Comparison of ENCODE assay signal across 12 cellular contexts in genomic region chr15:77032052-77032646, GRCh38. TPM values are rescaled to one million over a fixed set of nuclear protein-coding genes. Genes with fewer than 3 reads are reported as not detected.
DNase-seq lines count a peak whose midpoint lies in the region; ATAC-seq and TF ChIP-seq lines count a peak whose summit lies in the region.
"Had no signal": no experiment of that assay in that cellular context is flagged by ENCODE, and none has a peak within 500 bp of the region (broad histone marks: within the 10 kb centered on the region; RNA-seq: fewer than 3 reads in every experiment).

No MANE protein-coding gene starts in this region.

- POLR2A ChIA-PET in activated CD4-positive, alpha-beta T cell treated with anti-CD3 and anti-CD28 coated beads for 36 hours (lab: Charles Lee): no interaction called here
- POLR2A ChIA-PET in activated CD4-positive, alpha-beta T cell treated with anti-CD3 and anti-CD28 coated beads, Interleukin-2, amount 10 ng/mL, durations not matched to agents 7 days and 5 days (lab: Charles Lee): no interaction called here
- POLR2A ChIA-PET in activated CD8-positive, alpha-beta T cell treated with anti-CD3 and anti-CD28 coated beads, Interleukin-2, amount 10 ng/mL, durations not matched to agents 7 days and 5 days (lab: Charles Lee): interaction anchor here (1.0 to 2.2 kb wide), 3 partner anchors 10 to 37 kb away, joined by 3 to 8 read pairs (median 4); partner anchors contain the start of gene PSTPIP1

- peaks cover 38% of the 10 kb centered on the region for H3K36me3 Mint-ChIP-seq in activated CD4-positive, alpha-beta T cell treated with anti-CD3 and anti-CD28 coated beads for 36 hours (ENCODE audit: low read depth)
- peaks cover 69% of the 10 kb centered on the region for H3K36me3 Mint-ChIP-seq in activated CD4-positive, alpha-beta T cell treated with anti-CD3 and anti-CD28 coated beads, Interleukin-2, amount 10 ng/mL, durations not matched to agents 7 days and 5 days (ENCODE audit: low read depth)
- peaks cover 81% of the 10 kb centered on the region for H3K36me3 Mint-ChIP-seq in activated CD8-positive, alpha-beta T cell treated with anti-CD3 and anti-CD28 coated beads, Interleukin-2, amount 10 ng/mL, durations not matched to agents 7 days and 5 days (ENCODE audit: low read depth)
- H3K36me3 Mint-ChIP-seq in stimulated activated effector memory CD8-positive, alpha-beta T cell treated with anti-CD3 and anti-CD28 coated beads, Interleukin-12 subunit alpha, Interleukin-12 subunit beta, amount 100 ng/mL, for 72 hours: peaks cover 100% of the 10 kb centered on the region

- TF ChIP-seq CTCF in left lung (IDR thresholded peaks at IDR 0.05): no peak

- H3K4me3 ChIP-seq in left lung: no peak overlapping the region

- peaks cover 0 to 98% of the 10 kb centered on the region in 2 donors for H3K36me3 ChIP-seq in left lung

- no peak overlapping the region for H3K4me3 Mint-ChIP-seq in activated CD4-positive, alpha-beta T cell treated with anti-CD3 and anti-CD28 coated beads for 36 hours
- no peak overlapping the region for H3K4me3 Mint-ChIP-seq in activated CD4-positive, alpha-beta T cell treated with anti-CD3 and anti-CD28 coated beads, Interleukin-2, amount 10 ng/mL, durations not matched to agents 7 days and 5 days
- no peak overlapping the region for H3K4me3 Mint-ChIP-seq in activated CD8-positive, alpha-beta T cell treated with anti-CD3 and anti-CD28 coated beads, Interleukin-2, amount 10 ng/mL, durations not matched to agents 7 days and 5 days
- no peak overlapping the region for H3K4me3 Mint-ChIP-seq in stimulated activated effector memory CD8-positive, alpha-beta T cell treated with anti-CD3 and anti-CD28 coated beads, Interleukin-12 subunit alpha, Interleukin-12 subunit beta, amount 100 ng/mL, for 72 hours
- H3K4me3 Mint-ChIP-seq: IgD-negative memory B cell had no signal

- H3K4me1 ChIP-seq in left lung: peaks cover 0 to 6% of the 10 kb centered on the region in 2 donors

- H3K27me3 Mint-ChIP-seq in activated CD4-positive, alpha-beta T cell treated with anti-CD3 and anti-CD28 coated beads for 36 hours: no peaks in the 10 kb centered on the region
- H3K27me3 Mint-ChIP-seq in activated CD4-positive, alpha-beta T cell treated with anti-CD3 and anti-CD28 coated beads, Interleukin-2, amount 10 ng/mL, durations not matched to agents 7 days and 5 days: no peaks in the 10 kb centered on the region
- H3K27me3 Mint-ChIP-seq in activated CD8-positive, alpha-beta T cell treated with anti-CD3 and anti-CD28 coated beads, Interleukin-2, amount 10 ng/mL, durations not matched to agents 7 days and 5 days (ENCODE audit: low read depth): no peaks in the 10 kb centered on the region
- H3K27me3 Mint-ChIP-seq: IgD-negative memory B cell had no signal

- no peaks in the 10 kb centered on the region for H3K4me1 Mint-ChIP-seq in activated CD4-positive, alpha-beta T cell treated with anti-CD3 and anti-CD28 coated beads for 36 hours
- peaks cover 9% of the 10 kb centered on the region for H3K4me1 Mint-ChIP-seq in activated CD4-positive, alpha-beta T cell treated with anti-CD3 and anti-CD28 coated beads, Interleukin-2, amount 10 ng/mL, durations not matched to agents 7 days and 5 days
- H3K4me1 Mint-ChIP-seq in activated CD8-positive, alpha-beta T cell treated with anti-CD3 and anti-CD28 coated beads, Interleukin-2, amount 10 ng/mL, durations not matched to agents 7 days and 5 days (ENCODE audit: low read depth): peaks cover 35% of the 10 kb centered on the region
- H3K4me1 Mint-ChIP-seq in stimulated activated effector memory CD8-positive, alpha-beta T cell treated with anti-CD3 and anti-CD28 coated beads, Interleukin-12 subunit alpha, Interleukin-12 subunit beta, amount 100 ng/mL, for 72 hours: peaks cover 23% of the 10 kb centered on the region

- H3K9me3 Mint-ChIP-seq in activated CD4-positive, alpha-beta T cell treated with anti-CD3 and anti-CD28 coated beads for 36 hours (ENCODE audit: low read depth): no peaks in the 10 kb centered on the region
- peaks cover 2% of the 10 kb centered on the region for H3K9me3 Mint-ChIP-seq in activated CD4-positive, alpha-beta T cell treated with anti-CD3 and anti-CD28 coated beads, Interleukin-2, amount 10 ng/mL, durations not matched to agents 7 days and 5 days
- no peaks in the 10 kb centered on the region for H3K9me3 Mint-ChIP-seq in activated CD8-positive, alpha-beta T cell treated with anti-CD3 and anti-CD28 coated beads, Interleukin-2, amount 10 ng/mL, durations not matched to agents 7 days and 5 days (ENCODE audit: insufficient read depth)
- no peaks in the 10 kb centered on the region for H3K9me3 Mint-ChIP-seq in stimulated activated effector memory CD8-positive, alpha-beta T cell treated with anti-CD3 and anti-CD28 coated beads, Interleukin-12 subunit alpha, Interleukin-12 subunit beta, amount 100 ng/mL, for 72 hours

- no peak overlapping the region for H3K27ac ChIP-seq in left lung
- H3K27ac ChIP-seq: SJCRH30 had no signal

- H3K27me3 ChIP-seq in left lung: peaks cover 0 to 16% of the 10 kb centered on the region in 2 donors
- H3K27me3 ChIP-seq: SJCRH30 had no signal

- ATAC-seq in activated CD4-positive, alpha-beta T cell treated with anti-CD3 and anti-CD28 coated beads for 36 hours: no peak
- no peak for ATAC-seq in activated CD8-positive, alpha-beta T cell treated with anti-CD3 and anti-CD28 coated beads, Interleukin-2, amount 10 ng/mL, durations not matched to agents 7 days and 5 days
- no peak for ATAC-seq in left lung
- ATAC-seq in stimulated activated effector memory CD8-positive, alpha-beta T cell treated with anti-CD3 and anti-CD28 coated beads, Interleukin-12 subunit alpha, Interleukin-12 subunit beta, amount 100 ng/mL, for 72 hours: no peak
- ATAC-seq in HG02798 (IDR thresholded peaks at IDR 0.05; ENCODE audit: poor library complexity, unreplicated experiment): no peak
- ATAC-seq: esophagus mucosa had no signal

- CTCF ChIA-PET in activated CD4-positive, alpha-beta T cell treated with anti-CD3 and anti-CD28 coated beads for 36 hours (lab: Charles Lee): interaction anchor here (0.7 to 6.7 kb wide), 7 partner anchors 14 to 67 kb away, joined by 3 to 44 read pairs (median 3); no protein-coding TSS in a partner anchor
- CTCF ChIA-PET in activated CD4-positive, alpha-beta T cell treated with anti-CD3 and anti-CD28 coated beads, Interleukin-2, amount 10 ng/mL, durations not matched to agents 7 days and 5 days (lab: Charles Lee): interaction anchor here (1.1 to 2.8 kb wide), 7 partner anchors 10 to 59 kb away, joined by 3 to 12 read pairs (median 4); partner anchors contain the start of gene PSTPIP1
- CTCF ChIA-PET in activated CD8-positive, alpha-beta T cell treated with anti-CD3 and anti-CD28 coated beads, Interleukin-2, amount 10 ng/mL, durations not matched to agents 7 days and 5 days (lab: Charles Lee): interaction anchor here (0.7 to 4.4 kb wide), 16 partner anchors 9 to 511 kb away, joined by 3 to 59 read pairs (median 5); partner anchors contain the start of gene PSTPIP1

- DNase-seq in activated CD4-positive, alpha-beta T cell treated with anti-CD3 and anti-CD28 coated beads for 36 hours: no peak
- no peak for DNase-seq in activated CD4-positive, alpha-beta T cell treated with anti-CD3 and anti-CD28 coated beads, Interleukin-2, amount 10 ng/mL, durations not matched to agents 7 days and 5 days
- DNase-seq in activated CD8-positive, alpha-beta T cell treated with anti-CD3 and anti-CD28 coated beads, Interleukin-2, amount 10 ng/mL, durations not matched to agents 7 days and 5 days: no peak
- DNase-seq in left lung (peak; percentile 29 to 70), OCI-M2 (lab: John Stamatoyannopoulos, UW; ENCODE audit: unreplicated experiment) (no peak), Ammon's horn (ENCODE audit: low spot score) (no peak)
- DNase-seq in stimulated activated effector memory CD8-positive, alpha-beta T cell treated with anti-CD3 and anti-CD28 coated beads, Interleukin-12 subunit alpha, Interleukin-12 subunit beta, amount 100 ng/mL, for 72 hours (ENCODE audit: low spot score in 2 of 2): peak in 1 of 2 donors; percentile 1
- DNase-seq: HCEC 1CT had no signal

- intact Hi-C loops in activated CD4-positive, alpha-beta T cell treated with anti-CD3 and anti-CD28 coated beads for 36 hours (cut with DNase I, micrococcal nuclease): no loop called here
- intact Hi-C loops in left lung (cut with DNase I): no loop called here

- H3K9me3 ChIP-seq in left lung: no peaks in the 10 kb centered on the region
- H3K9me3 ChIP-seq: SJCRH30 had no signal

- peak overlapping the region; percentile 51 for H3K27ac Mint-ChIP-seq in activated CD4-positive, alpha-beta T cell treated with anti-CD3 and anti-CD28 coated beads for 36 hours
- H3K27ac Mint-ChIP-seq in activated CD4-positive, alpha-beta T cell treated with anti-CD3 and anti-CD28 coated beads, Interleukin-2, amount 10 ng/mL, durations not matched to agents 7 days and 5 days: no peak overlapping the region
- H3K27ac Mint-ChIP-seq in activated CD8-positive, alpha-beta T cell treated with anti-CD3 and anti-CD28 coated beads, Interleukin-2, amount 10 ng/mL, durations not matched to agents 7 days and 5 days: peak overlapping the region; percentile 80
- peak overlapping the region; percentile 91 for H3K27ac Mint-ChIP-seq in stimulated activated effector memory CD8-positive, alpha-beta T cell treated with anti-CD3 and anti-CD28 coated beads, Interleukin-12 subunit alpha, Interleukin-12 subunit beta, amount 100 ng/mL, for 72 hours

RNA-seq across cellular contexts. Expression of gene PSTPIP1, which starts 37.2 kb away (rescaled TPM):
- total RNA-seq in activated CD4-positive, alpha-beta T cell treated with anti-CD3 and anti-CD28 coated beads for 36 hours: 100 to 1,000 TPM; 100 to 125 TPM
- total RNA-seq in activated CD4-positive, alpha-beta T cell treated with anti-CD3 and anti-CD28 coated beads, Interleukin-2, amount 10 ng/mL, durations not matched to agents 7 days and 5 days: 100 to 1,000 TPM; 135 to 176 TPM
- total RNA-seq in activated CD8-positive, alpha-beta T cell treated with anti-CD3 and anti-CD28 coated beads, Interleukin-2, amount 10 ng/mL, durations not matched to agents 7 days and 5 days: 100 to 1,000 TPM; 208 to 212 TPM
- total RNA-seq in left lung: 10 to 100 TPM in 1 of 2 donors, 1 to 10 TPM in 1; 9.1 to 52.9 TPM

RNA-seq across cellular contexts. Expression of gene TSPAN3, which starts 38.8 kb away (rescaled TPM):
- 10 to 100 TPM; 26.2 to 28.4 TPM for total RNA-seq in activated CD4-positive, alpha-beta T cell treated with anti-CD3 and anti-CD28 coated beads for 36 hours
- 10 to 100 TPM; 14.5 to 16.7 TPM for total RNA-seq in activated CD4-positive, alpha-beta T cell treated with anti-CD3 and anti-CD28 coated beads, Interleukin-2, amount 10 ng/mL, durations not matched to agents 7 days and 5 days
- 10 to 100 TPM; 17.4 to 18.4 TPM for total RNA-seq in activated CD8-positive, alpha-beta T cell treated with anti-CD3 and anti-CD28 coated beads, Interleukin-2, amount 10 ng/mL, durations not matched to agents 7 days and 5 days
- 100 to 1,000 TPM; 385 to 645 TPM for total RNA-seq in left lung

Comparison
In these comparisons a context has a peak if more than half of its experiments do, and no peak if none do; other contexts are left out.
1. DNase-seq: peak in left lung (2 of 2); none in activated CD4-positive, alpha-beta T cell treated with anti-CD3 and anti-CD28 coated beads for 36 hours (single experiment), activated CD4-positive, alpha-beta T cell treated with anti-CD3 and anti-CD28 coated beads, Interleukin-2, amount 10 ng/mL, durations not matched to agents 7 days and 5 days (single experiment), activated CD8-positive, alpha-beta T cell treated with anti-CD3 and anti-CD28 coated beads, Interleukin-2, amount 10 ng/mL, durations not matched to agents 7 days and 5 days (single experiment), OCI-M2 (single experiment) and Ammon's horn (single experiment).
2. RNA of gene TSPAN3, which starts 38.8 kb away (total RNA-seq): 385 to 645 TPM in left lung; 26.2 to 28.4 TPM in activated CD4-positive, alpha-beta T cell treated with anti-CD3 and anti-CD28 coated beads for 36 hours, 17.4 to 18.4 TPM in activated CD8-positive, alpha-beta T cell treated with anti-CD3 and anti-CD28 coated beads, Interleukin-2, amount 10 ng/mL, durations not matched to agents 7 days and 5 days and 14.5 to 16.7 TPM in activated CD4-positive, alpha-beta T cell treated with anti-CD3 and anti-CD28 coated beads, Interleukin-2, amount 10 ng/mL, durations not matched to agents 7 days and 5 days; every median in the first group is over 10 times any median in the second.